In the genomic region with DNA sequence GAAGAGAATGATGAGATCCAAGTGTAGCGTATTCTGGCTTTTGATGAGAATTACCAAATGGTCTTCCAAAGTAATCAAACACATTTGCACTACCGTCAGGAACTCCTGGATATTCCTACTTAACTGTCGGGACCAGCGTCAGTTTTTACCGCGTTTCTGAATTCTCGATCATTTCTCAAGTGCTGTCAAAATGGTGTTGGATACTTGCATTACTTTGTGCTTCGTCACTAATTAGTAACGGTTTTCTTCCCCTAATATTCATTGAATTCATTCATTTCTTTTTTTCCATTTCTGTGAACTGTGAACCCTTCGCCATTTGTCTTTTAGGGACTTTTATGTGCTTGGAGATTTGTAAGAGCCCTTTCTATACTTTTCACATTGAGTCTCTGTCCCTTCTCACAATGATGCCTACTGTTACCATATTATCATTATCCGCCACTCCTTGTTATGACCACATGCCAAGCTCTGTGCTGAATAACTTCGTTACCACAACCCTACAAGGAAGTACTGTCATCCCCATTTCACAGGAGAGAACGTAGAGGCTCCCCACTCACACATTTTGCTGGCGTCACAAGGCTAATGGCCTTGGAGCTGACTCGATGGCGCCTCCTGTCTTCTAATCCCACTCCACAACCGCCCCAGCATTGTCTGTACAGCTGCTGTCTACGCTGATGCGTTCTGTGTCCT, we compare ENCODE assay signal across 25 cellular contexts.
DNase-seq lines count a peak whose midpoint lies in the region; ATAC-seq, FAIRE-seq and TF ChIP-seq lines count a peak whose summit lies in the region.
"Had no signal": no experiment of that assay in that cellular context is flagged by ENCODE, and none has a peak within 500 bp of the region (broad histone marks: within the 10 kb centered on the region; RNA-seq: fewer than 3 reads in every experiment).

No MANE protein-coding gene starts in this region.

- no peaks in the 10 kb centered on the region for H3K27me3 ChIP-seq in astrocyte (ENCODE audit: insufficient read depth, low read length)
- H3K27me3 ChIP-seq in esophagus squamous epithelium, result no peaks in the 10 kb centered on the region
- H3K27me3 ChIP-seq: BLaER1, SJCRH30, uterus had no signal

- WGBS in esophagus squamous epithelium, 2 donors, result 93 to 94% methylated on average over 19 of the region's 19 CpGs

- H3K79me2 ChIP-seq in astrocyte (ENCODE audit: insufficient read depth, low read length), result no peaks in the 10 kb centered on the region

- no peak overlapping the region for H3K4me3 Mint-ChIP-seq in astrocyte (ENCODE audit: unreplicated experiment)
- H3K4me3 Mint-ChIP-seq: activated naive CD8-positive, alpha-beta T cell treated with anti-CD3 and anti-CD28 coated beads, Interleukin-2, amount 50 U/mL, for 24 hours; central memory CD8-positive, alpha-beta T cell; T-helper 1 cell treated with Interleukin-12 subunit alpha and Interleukin-12 subunit beta and Interleukin-4 antibody, amounts not matched to agents 30 μg/mL and 1 μg/mL, for 36 hours had no signal

- no peak for ATAC-seq in Right ventricle myocardium superior (ENCODE audit: poor library complexity)
- ATAC-seq: activated naive CD8-positive, alpha-beta T cell treated with anti-CD3 and anti-CD28 coated beads, Interleukin-2, amount 50 U/mL, for 24 hours; left lobe of liver; mucosa of descending colon had no signal

- H3K9me3 Mint-ChIP-seq in astrocyte (ENCODE audit: unreplicated experiment), result no peaks in the 10 kb centered on the region
- H3K9me3 Mint-ChIP-seq: activated naive CD8-positive, alpha-beta T cell treated with anti-CD3 and anti-CD28 coated beads, Interleukin-2, amount 50 U/mL, for 24 hours; central memory CD8-positive, alpha-beta T cell; T-helper 1 cell treated with Interleukin-12 subunit alpha and Interleukin-12 subunit beta and Interleukin-4 antibody, amounts not matched to agents 30 μg/mL and 1 μg/mL, for 36 hours had no signal

- H3K27ac ChIP-seq in astrocyte (ENCODE audit: low read depth, low read length) (no peak overlapping the region), substantia nigra (ENCODE audit: low read depth, low read length, poor library complexity, severe bottlenecking) (peak overlapping the region; percentile 100), esophagus squamous epithelium (no peak overlapping the region)
- H3K27ac ChIP-seq: BLaER1, PC-9, uterus, VCaP had no signal

- FAIRE-seq in astrocyte (lab: Jason Lieb, UNC), result no peak
- FAIRE-seq: GM18507 had no signal

- no peak overlapping the region for H3K4me2 ChIP-seq in astrocyte (ENCODE audit: low read length)
- H3K4me2 ChIP-seq: PC-9 had no signal

- peaks cover 12% of the 10 kb centered on the region for H3K4me1 Mint-ChIP-seq in astrocyte (ENCODE audit: low read depth, unreplicated experiment)
- H3K4me1 Mint-ChIP-seq: activated naive CD8-positive, alpha-beta T cell treated with anti-CD3 and anti-CD28 coated beads, Interleukin-2, amount 50 U/mL, for 24 hours had no signal

- TF ChIP-seq POLR2A in esophagus squamous epithelium (IDR thresholded peaks at IDR 0.05), result no peak

- H3K9me3 ChIP-seq in astrocyte (ENCODE audit: insufficient read depth, low read depth, low read length) (no peaks in the 10 kb centered on the region), esophagus squamous epithelium (no peaks in the 10 kb centered on the region)
- H3K9me3 ChIP-seq: BLaER1, mucosa of descending colon, SJCRH30, uterus had no signal

- intact Hi-C loops in cardiac septum (cut with DNase I), result no loop called here
- intact Hi-C loops in Right ventricle myocardium superior (cut with DNase I), result no loop called here
- intact Hi-C loops in esophagus squamous epithelium (cut with DNase I), result no loop called here

- H3K36me3 ChIP-seq in astrocyte (ENCODE audit: insufficient read depth, low read length), result no peaks in the 10 kb centered on the region
- no peaks in the 10 kb centered on the region for H3K36me3 ChIP-seq in esophagus squamous epithelium
- H3K36me3 ChIP-seq: BLaER1, SJCRH30, uterus had no signal

- DNase-seq in cardiac septum (ENCODE audit: low spot score), result peak; percentile 27
- no peak for DNase-seq in Right ventricle myocardium superior
- DNase-seq in astrocyte (ENCODE audit: low read depth), result peak; percentile 51
- no peak for DNase-seq in fibroblast of mammary gland (ENCODE audit: low read depth)
- no peak for DNase-seq in substantia nigra (lab: John Stamatoyannopoulos, UW)
- DNase-seq in esophagus squamous epithelium (lab: John Stamatoyannopoulos, UW), result no peak
- DNase-seq in dermis blood vessel endothelial cell, result no peak
- DNase-seq in GM10266 (ENCODE audit: extremely low spot score), result no peak
- DNase-seq: activated effector memory CD4-positive, alpha-beta T cell treated with anti-CD3 and anti-CD28 coated beads, Interleukin-2, amount 50 U/mL, for 16 hours; activated naive CD8-positive, alpha-beta T cell treated with anti-CD3 and anti-CD28 coated beads, Interleukin-2, amount 50 U/mL, for 24 hours; effector CD8-positive, alpha-beta T cell; EL; glutamatergic neuron; mucosa of descending colon; NCI-H1417; NCI-H774; PC-9; SJCRH30; uterus had no signal

- TF ChIP-seq CTCF in astrocyte (IDR thresholded peaks at IDR 0.05; ENCODE audit: insufficient read depth, low read depth, low read length) (no peak), fibroblast of mammary gland (conservative IDR thresholded peaks at IDR 0.05; ENCODE audit: control insufficient read depth, insufficient read depth, low read depth, low read length) (peak; percentile 2), esophagus squamous epithelium (IDR thresholded peaks at IDR 0.05) (no peak), GM10266 (IDR thresholded peaks at IDR 0.05; ENCODE audit: control insufficient read depth, insufficient read depth, low read depth, missing control alignments) (no peak)

- H3K27ac Mint-ChIP-seq in astrocyte (ENCODE audit: unreplicated experiment), result no peak overlapping the region
- H3K27ac Mint-ChIP-seq: activated naive CD8-positive, alpha-beta T cell treated with anti-CD3 and anti-CD28 coated beads, Interleukin-2, amount 50 U/mL, for 24 hours; T-helper 1 cell treated with Interleukin-12 subunit alpha and Interleukin-12 subunit beta and Interleukin-4 antibody, amounts not matched to agents 30 μg/mL and 1 μg/mL, for 36 hours had no signal

- H3K4me3 ChIP-seq in astrocyte (ENCODE audit: insufficient read depth, low read depth, low read length), result no peak overlapping the region
- no peak overlapping the region for H3K4me3 ChIP-seq in fibroblast of mammary gland (ENCODE audit: control insufficient read depth, low read depth, low read length)
- no peak overlapping the region for H3K4me3 ChIP-seq in esophagus squamous epithelium
- H3K4me3 ChIP-seq: BLaER1, mucosa of descending colon, PC-9, uterus had no signal

- peaks cover 16% of the 10 kb centered on the region for H3K4me1 ChIP-seq in astrocyte (ENCODE audit: insufficient read depth, low read length)
- H3K4me1 ChIP-seq in esophagus squamous epithelium, result peaks cover 6 to 25% (median 8%) of the 10 kb centered on the region in 3 donors
- H3K4me1 ChIP-seq: uterus had no signal

- no peak overlapping the region for H3K9ac ChIP-seq in astrocyte (ENCODE audit: low read length)
- H3K9ac ChIP-seq: BLaER1 had no signal

- no peaks in the 10 kb centered on the region for H4K20me1 ChIP-seq in astrocyte (ENCODE audit: insufficient read depth, low read length)
- H4K20me1 ChIP-seq: BLaER1 had no signal

- no peaks in the 10 kb centered on the region for H3K36me3 Mint-ChIP-seq in astrocyte (ENCODE audit: low read depth, unreplicated experiment)

- peaks cover 4% of the 10 kb centered on the region for H3K27me3 Mint-ChIP-seq in astrocyte (ENCODE audit: low read depth, unreplicated experiment)

- H2AFZ ChIP-seq in astrocyte (ENCODE audit: low read depth, low read length), result no peak overlapping the region
- H2AFZ ChIP-seq: PC-9 had no signal

Comparison
In these comparisons a context has a peak if more than half of its experiments do, and no peak if none do; other contexts are left out.
1. DNase-seq: peak in cardiac septum (single experiment) and astrocyte (single experiment); none in Right ventricle myocardium superior (single experiment), fibroblast of mammary gland (single experiment), substantia nigra (0 of 49), esophagus squamous epithelium (single experiment), dermis blood vessel endothelial cell (single experiment) and GM10266 (single experiment).